1 cellular context compared by ENCODE assay signal in genomic region chr10:121509776-121510175, GRCh38.
TF ChIP-seq lines count a peak whose summit lies in the region.

No MANE protein-coding gene starts in this region.

TF ChIP-seq in WTC11, 78 proteins besides CTCF, POLR2A, EP300 and RAD21 (continued from another document):
- TF ChIP-seq PRDM15 (CRISPR knock-in tag; IDR thresholded peaks at IDR 0.05) (no peak), IRF1 (CRISPR knock-in tag; IDR thresholded peaks at IDR 0.05) (no peak), CREB1 (CRISPR knock-in tag; IDR thresholded peaks at IDR 0.05) (no peak), HMGXB4 (CRISPR knock-in tag; IDR thresholded peaks at IDR 0.05) (no peak), FOXP4 (CRISPR knock-in tag; IDR thresholded peaks at IDR 0.05) (no peak), SOX15 (CRISPR knock-in tag; IDR thresholded peaks at IDR 0.05) (no peak), JAZF1 (CRISPR knock-in tag; IDR thresholded peaks at IDR 0.05) (no peak), RELA (CRISPR knock-in tag; IDR thresholded peaks at IDR 0.05; ENCODE audit: borderline replicate concordance) (no peak), AR (CRISPR knock-in tag; IDR thresholded peaks at IDR 0.05) (no peak), NR2C2 (CRISPR knock-in tag; IDR thresholded peaks at IDR 0.05) (no peak), USF2 (CRISPR knock-in tag; IDR thresholded peaks at IDR 0.05) (no peak), ATF2 (CRISPR knock-in tag; IDR thresholded peaks at IDR 0.05; ENCODE audit: borderline replicate concordance, low read depth) (no peak), NFATC4 (CRISPR knock-in tag; IDR thresholded peaks at IDR 0.05) (no peak), ZNF671 (CRISPR knock-in tag; IDR thresholded peaks at IDR 0.05) (no peak), MXD4 (CRISPR knock-in tag; IDR thresholded peaks at IDR 0.05; ENCODE audit: borderline replicate concordance) (no peak)
